In genomic region chr2:158953926-158954763, GRCh38 we compare ENCODE assay signal across 1 cellular context.
TF ChIP-seq lines count a peak whose summit lies in the region.

No MANE protein-coding gene starts in this region.

TF ChIP-seq in HepG2, 621 proteins besides CTCF, POLR2A, EP300 and RAD21 (continued from another document):
- TF ChIP-seq AHDC1 (CRISPR knock-in tag; IDR thresholded peaks at IDR 0.05; ENCODE audit: borderline replicate concordance) (0 out of 2 replicates have a peak, but pooled peaks have one; percentile 52), SALL1 (CRISPR knock-in tag; IDR thresholded peaks at IDR 0.05) (peak; percentile 55), ZSCAN22 (CRISPR knock-in tag; IDR thresholded peaks at IDR 0.05) (no peak), ZNF776 (CRISPR knock-in tag; IDR thresholded peaks at IDR 0.05) (no peak), PPARG (CRISPR knock-in tag; conservative IDR thresholded peaks at IDR 0.05) (0 out of 2 replicates have a peak, but pooled peaks have one; percentile 40)
- TF ChIP-seq, protein P1, sequence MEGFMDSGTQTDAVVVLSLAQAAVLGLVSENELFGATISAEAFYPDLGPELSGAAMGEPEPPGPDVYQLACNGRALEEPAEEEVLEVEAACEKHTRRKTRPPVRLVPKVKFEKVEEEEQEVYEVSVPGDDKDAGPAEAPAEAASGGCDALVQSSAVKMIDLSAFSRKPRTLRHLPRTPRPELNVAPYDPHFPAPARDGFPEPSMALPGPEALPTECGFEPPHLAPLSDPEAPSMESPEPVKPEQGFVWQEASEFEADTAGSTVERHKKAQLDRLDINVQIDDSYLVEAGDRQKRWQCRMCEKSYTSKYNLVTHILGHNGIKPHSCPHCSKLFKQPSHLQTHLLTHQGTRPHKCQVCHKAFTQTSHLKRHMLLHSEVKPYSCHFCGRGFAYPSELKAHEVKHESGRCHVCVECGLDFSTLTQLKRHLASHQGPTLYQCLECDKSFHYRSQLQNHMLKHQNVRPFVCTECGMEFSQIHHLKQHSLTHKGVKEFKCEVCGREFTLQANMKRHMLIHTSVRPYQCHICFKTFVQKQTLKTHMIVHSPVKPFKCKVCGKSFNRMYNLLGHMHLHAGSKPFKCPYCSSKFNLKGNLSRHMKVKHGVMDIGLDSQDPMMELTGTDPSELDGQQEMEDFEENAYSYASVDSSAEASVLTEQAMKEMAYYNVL (CRISPR knock-in tag; IDR thresholded peaks at IDR 0.05; ENCODE audit: borderline replicate concordance), result no peak
TF ChIP-seq in HepG2: peak in this region for 22.
